17 cellular contexts compared by ENCODE assay signal in genomic region chr1:47417129-47418044, GRCh38. TPM values are rescaled to one million over a fixed set of nuclear protein-coding genes. Genes with fewer than 3 reads are reported as not detected.
DNase-seq lines count a peak whose midpoint lies in the region; ATAC-seq, FAIRE-seq and TF ChIP-seq lines count a peak whose summit lies in the region.
"Had no signal": no experiment of that assay in that cellular context is flagged by ENCODE, and none has a peak within 500 bp of the region (broad histone marks: within the 10 kb centered on the region; RNA-seq: fewer than 3 reads in every experiment).

No MANE protein-coding gene starts in this region.

- H3K4me3 ChIP-seq in A549, result no peak overlapping the region; the same call in 2 of the 3 replicates
- no peak overlapping the region; the same call in 1 of the 2 replicates for H3K4me3 ChIP-seq in H7 (ENCODE audit: insufficient read depth, low read depth, low read length)

- peaks cover 43 to 58% of the 10 kb centered on the region in 2 donors for H3K27me3 Mint-ChIP-seq in effector memory CD8-positive, alpha-beta T cell
- peaks cover 82% of the 10 kb centered on the region for H3K27me3 Mint-ChIP-seq in nephron (ENCODE audit: low read depth)

- peak overlapping the region; percentile 78; the same call in 2 of the 3 replicates for H3K4me2 ChIP-seq in A549

- DNase-seq in A549 (ENCODE audit: low read depth in 1 of 2, low spot score in 1 of 2), result no peak
- peak; percentile 84 for DNase-seq in H7
- DNase-seq in effector memory CD8-positive, alpha-beta T cell, result no peak
- no peak for DNase-seq in GM19240 (ENCODE audit: insufficient read length, low spot score)
- no peak for DNase-seq in amniotic stem cell (lab: John Stamatoyannopoulos, UW)
- DNase-seq: BE2C; effector CD4-positive, alpha-beta T cell; Karpas-422; left cardiac atrium; NCI-H187; occipital lobe; RPMI8226 had no signal

- TF ChIP-seq CTCF in A549 (IDR thresholded peaks at IDR 0.05), result no peak
- TF ChIP-seq CTCF in nephron (IDR thresholded peaks at IDR 0.05; ENCODE audit: unreplicated experiment in 3 of 3), result no peak

- TF ChIP-seq RAD21 in A549 (conservative IDR thresholded peaks at IDR 0.05 in 1 of 2, IDR thresholded peaks at IDR 0.05 in 1 of 2), result no peak

- no peaks in the 10 kb centered on the region for H3K9me3 Mint-ChIP-seq in effector memory CD8-positive, alpha-beta T cell
- no peaks in the 10 kb centered on the region for H3K9me3 Mint-ChIP-seq in nephron

- ATAC-seq in A549 (no peak), HG02981 (IDR thresholded peaks at IDR 0.05; ENCODE audit: unreplicated experiment) (no peak), GM18867 (IDR thresholded peaks at IDR 0.05; ENCODE audit: unreplicated experiment) (no peak)
- ATAC-seq in effector memory CD8-positive, alpha-beta T cell (replicated peaks), result no peak
- ATAC-seq: gastroesophageal sphincter, left cardiac atrium had no signal

- TF ChIP-seq EP300 in A549 (IDR thresholded peaks at IDR 0.05), result no peak

- CTCF ChIA-PET in A549 (lab: Yijun Ruan, JAX), result interaction anchor here (0.9 to 2.1 kb wide), 3 partner anchors 20 to 309 kb away, joined by 3 to 11 read pairs (median 8); partner anchors contain the start of gene FOXD2

- H3K4me1 Mint-ChIP-seq in effector memory CD8-positive, alpha-beta T cell (ENCODE audit: low read depth in 2 of 2), result peaks cover 6 to 8% of the 10 kb centered on the region in 2 donors
- no peaks in the 10 kb centered on the region for H3K4me1 Mint-ChIP-seq in nephron

- no peaks in the 10 kb centered on the region for H3K36me3 Mint-ChIP-seq in effector memory CD8-positive, alpha-beta T cell (ENCODE audit: insufficient read depth)
- peaks cover 5% of the 10 kb centered on the region for H3K36me3 Mint-ChIP-seq in nephron (ENCODE audit: low read depth)

- no peaks in the 10 kb centered on the region for H3K36me3 ChIP-seq in H7 (replicated peaks; ENCODE audit: control insufficient read depth, insufficient read depth, low read length)
- H3K36me3 ChIP-seq: BE2C, gastroesophageal sphincter had no signal

- no peak for FAIRE-seq in A549 (lab: Jason Lieb, UNC)
- FAIRE-seq: GM12892 had no signal

- no peak for TF ChIP-seq POLR2A in A549 (IDR thresholded peaks at IDR 0.05; ENCODE audit: low read length)

- H3K27me3 ChIP-seq in H7 (ENCODE audit: control insufficient read depth, insufficient read depth, low read length), result peaks cover 83% of the 10 kb centered on the region

- peak overlapping the region in 1 of 2 experiments; percentile 62; a peak in 1 of 6 replicates for H3K27ac ChIP-seq in A549
- H3K27ac ChIP-seq: gastroesophageal sphincter had no signal

- H3K4me1 ChIP-seq in A549, result no peaks in the 10 kb centered on the region
- H3K4me1 ChIP-seq: BE2C had no signal

- WGBS in A549 (ENCODE audit: missing lambda C conversion rate), result over 99% methylated on average over 17 of the region's 47 CpGs

- no peaks in the 10 kb centered on the region for H3K9me3 ChIP-seq in A549
- H3K9me3 ChIP-seq: BE2C, gastroesophageal sphincter had no signal

- POLR2A ChIA-PET in A549 (lab: Yijun Ruan, JAX), result no interaction called here

- H3K4me3 Mint-ChIP-seq in effector memory CD8-positive, alpha-beta T cell, result peak overlapping the region; percentile 70 to 72
- peak overlapping the region; percentile 54 to 73 (median 62) for H3K4me3 Mint-ChIP-seq in nephron

- no peak overlapping the region for H3K27ac Mint-ChIP-seq in effector memory CD8-positive, alpha-beta T cell
- no peak overlapping the region for H3K27ac Mint-ChIP-seq in nephron

TF ChIP-seq in A549, 52 proteins besides CTCF, POLR2A, EP300 and RAD21:
- no peak for TF ChIP-seq MAFK (IDR thresholded peaks at IDR 0.05; ENCODE audit: partially characterized antibody)
- no peak for TF ChIP-seq RCOR1 (IDR thresholded peaks at IDR 0.05; ENCODE audit: low read depth, low read length)
- no peak for TF ChIP-seq ZFP36 (IDR thresholded peaks at IDR 0.05; ENCODE audit: borderline replicate concordance, partially characterized antibody)
- no peak for TF ChIP-seq CEBPB (IDR thresholded peaks at IDR 0.05)
- TF ChIP-seq POLR2AphosphoS2 (conservative IDR thresholded peaks at IDR 0.05; ENCODE audit: low read length), result no peak
- TF ChIP-seq BHLHE40 (IDR thresholded peaks at IDR 0.05; ENCODE audit: low read depth, low read length), result no peak
- no peak for TF ChIP-seq NFE2L2 (conservative IDR thresholded peaks at IDR 0.05; ENCODE audit: low read length)
- TF ChIP-seq, protein P1, sequence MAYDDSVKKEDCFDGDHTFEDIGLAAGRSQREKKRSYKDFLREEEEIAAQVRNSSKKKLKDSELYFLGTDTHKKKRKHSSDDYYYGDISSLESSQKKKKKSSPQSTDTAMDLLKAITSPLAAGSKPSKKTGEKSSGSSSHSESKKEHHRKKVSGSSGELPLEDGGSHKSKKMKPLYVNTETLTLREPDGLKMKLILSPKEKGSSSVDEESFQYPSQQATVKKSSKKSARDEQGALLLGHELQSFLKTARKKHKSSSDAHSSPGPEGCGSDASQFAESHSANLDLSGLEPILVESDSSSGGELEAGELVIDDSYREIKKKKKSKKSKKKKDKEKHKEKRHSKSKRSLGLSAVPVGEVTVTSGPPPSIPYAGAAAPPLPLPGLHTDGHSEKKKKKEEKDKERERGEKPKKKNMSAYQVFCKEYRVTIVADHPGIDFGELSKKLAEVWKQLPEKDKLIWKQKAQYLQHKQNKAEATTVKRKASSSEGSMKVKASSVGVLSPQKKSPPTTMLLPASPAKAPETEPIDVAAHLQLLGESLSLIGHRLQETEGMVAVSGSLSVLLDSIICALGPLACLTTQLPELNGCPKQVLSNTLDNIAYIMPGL (CRISPR knock-in tag; IDR thresholded peaks at IDR 0.05; ENCODE audit: borderline replicate concordance), result no peak
- no peak for TF ChIP-seq HDAC2 (IDR thresholded peaks at IDR 0.05)
- TF ChIP-seq HEYL (CRISPR knock-in tag; IDR thresholded peaks at IDR 0.05), result no peak
- TF ChIP-seq TFCP2L1 (CRISPR knock-in tag; IDR thresholded peaks at IDR 0.05), result no peak
- TF ChIP-seq KDM1A (IDR thresholded peaks at IDR 0.05; ENCODE audit: low read depth), result no peak
TF ChIP-seq in A549: peak in this region for 0.

RNA-seq across cellular contexts. Expression of gene FOXE3, which starts 1.3 kb away (rescaled TPM):
- not detected in 2 replicates for polyA plus RNA-seq in A549 (2011; rRNA removed)
- polyA plus RNA-seq in A549 (2012; cell fraction: cytosol; rRNA removed), result 0.05 TPM in 1 of 2 replicates, not detected in the other
- 0.16 and 0.29 TPM in 2 replicates for polyA plus RNA-seq in A549 (2012; cell fraction: nucleus; rRNA removed)
- 0.04 to 0.09 TPM (median 0.08 TPM) in 3 replicates for polyA plus RNA-seq in A549 (2017; fragmentation: RNase III; extraction: RNeasy Plus Mini Kit Qiagen cat#74134 plus additional on column Dnase treatment)
- 0.10 TPM in 1 of 2 replicates, not detected in the other for polyA minus RNA-seq in A549 (2011; rRNA and poly(A)+ RNA removed)
- 0.14 TPM in 1 of 2 replicates, not detected in the other for total RNA-seq in H7 (2014; rRNA removed; shearing (Covaris generic))
- total RNA-seq: gastroesophageal sphincter, left cardiac atrium, occipital lobe had no signal

RNA-seq across cellular contexts. Expression of gene FOXD2, which starts 20.5 kb away (rescaled TPM):
- polyA plus RNA-seq in A549 (2011; rRNA removed), result 0.12 and 0.13 TPM in 2 replicates
- 0.17 and 0.25 TPM in 2 replicates for polyA plus RNA-seq in A549 (2012; cell fraction: cytosol; rRNA removed)
- polyA plus RNA-seq in A549 (2012; cell fraction: nucleus; rRNA removed), result 0.24 and 0.38 TPM in 2 replicates
- polyA plus RNA-seq in A549 (2017; fragmentation: RNase III; extraction: RNeasy Plus Mini Kit Qiagen cat#74134 plus additional on column Dnase treatment), result 0.22 to 0.50 TPM (median 0.35 TPM) in 3 replicates
- 0.17 and 0.24 TPM in 2 replicates for polyA minus RNA-seq in A549 (2011; rRNA and poly(A)+ RNA removed)
- 0.83 and 1.1 TPM in 2 replicates for total RNA-seq in H7 (2014; rRNA removed; shearing (Covaris generic))
